Comparison of ENCODE assay signal across 23 cellular contexts in genomic region chr2:44805836-44806235, GRCh38.
DNase-seq lines count a peak whose midpoint lies in the region; ATAC-seq, FAIRE-seq and TF ChIP-seq lines count a peak whose summit lies in the region.
"Had no signal": no experiment of that assay in that cellular context is flagged by ENCODE, and none has a peak within 500 bp of the region (broad histone marks: within the 10 kb centered on the region; RNA-seq: fewer than 3 reads in every experiment).

No MANE protein-coding gene starts in this region.

- no peak overlapping the region for H3K56ac ChIP-seq in H1 (replicated peaks; ENCODE audit: insufficient read length, low read depth, low read length)

- in situ Hi-C loops in HAP-1 (cut with MboI; ENCODE audit: low sequenced_read_pairs): no loop called here

- peak overlapping the region; percentile 55; the same call in 1 of the 2 replicates for H3K18ac ChIP-seq in H1 (ENCODE audit: extremely low read depth, low read length)

- H3K4ac ChIP-seq in H1 (replicated peaks; ENCODE audit: insufficient read length, low read depth, low read length): no peak overlapping the region

- intact Hi-C loops in heart right ventricle (cut with DNase I): no loop called here

- POLR2A ChIA-PET in A549 (lab: Yijun Ruan, JAX) (no interaction called here), H1 (lab: Charles Lee; ENCODE audit: partially characterized antibody) (interaction anchor here (1.6 to 9.8 kb wide), 2 partner anchors 16 to 27 kb away, joined by 5 to 84 read pairs; no protein-coding TSS in a partner anchor)

- no peak overlapping the region for H4K5ac ChIP-seq in H1 (ENCODE audit: insufficient read length, low read depth, low read length)

- H2BK20ac ChIP-seq in H1 (ENCODE audit: low read length): 0 out of 2 replicates have a peak overlapping the region, but pooled peaks have one; percentile 13

- H4K91ac ChIP-seq in H1 (replicated peaks; ENCODE audit: insufficient read length, low read length): no peak overlapping the region

- no peaks in the 10 kb centered on the region for H3K4me1 ChIP-seq in A549
- H3K4me1 ChIP-seq in HAP-1: peaks cover 49% of the 10 kb centered on the region
- H3K4me1 ChIP-seq in H1 (replicated peaks in 1 of 4; ENCODE audit: control insufficient read depth in 3 of 4, insufficient read depth in 4 of 4, low read length in 3 of 4): peaks cover 13 to 34% (median 23%) of the 10 kb centered on the region in 4 experiments; a peak in 6 of 7 replicates
- peaks cover 0 to 20% (median 17%) of the 10 kb centered on the region in 9 donors for H3K4me1 ChIP-seq in heart right ventricle

- no peak overlapping the region for H3K23ac ChIP-seq in H1 (ENCODE audit: insufficient read length)

- H2BK12ac ChIP-seq in H1 (ENCODE audit: low read depth, low read length): peak overlapping the region; percentile 80; the same call in 1 of the 2 replicates

- H3K9me3 ChIP-seq in A549 (no peaks in the 10 kb centered on the region), HAP-1 (no peaks in the 10 kb centered on the region), H1 (ENCODE audit: insufficient read depth in 2 of 2, low read depth in 1 of 2, low read length in 1 of 2) (no peaks in the 10 kb centered on the region), iPS-18c (ENCODE audit: control insufficient read depth, insufficient read depth, low read length) (no peaks in the 10 kb centered on the region), heart right ventricle (no peaks in the 10 kb centered on the region)
- H3K9me3 ChIP-seq: SJCRH30 had no signal

- 0 out of 7 replicates have a peak overlapping the region, but pooled peaks of 1 of the 4 experiments have one; percentile 23 for H3K9ac ChIP-seq in H1 (replicated peaks in 1 of 4; ENCODE audit: extremely low read depth in 1 of 4, low read depth in 3 of 4, low read length in 3 of 4)

- no peak for FAIRE-seq in A549 (lab: Jason Lieb, UNC)
- peak; percentile 48 for FAIRE-seq in H1 (lab: Jason Lieb, UNC)
- FAIRE-seq: GM18507 had no signal

- H2BK15ac ChIP-seq in H1 (ENCODE audit: low read length): no peak overlapping the region

- peaks cover 10% of the 10 kb centered on the region for H3K23me2 ChIP-seq in H1 (ENCODE audit: low read depth, low read length)

- H3K27me3 ChIP-seq in HAP-1 (ENCODE audit: low read depth): no peaks in the 10 kb centered on the region
- peaks cover 0 to 2% (median 0%) of the 10 kb centered on the region in 4 experiments; a peak in 1 of 7 replicates for H3K27me3 ChIP-seq in H1 (replicated peaks in 1 of 4; ENCODE audit: control insufficient read depth in 3 of 4, extremely low read depth in 1 of 4, insufficient read depth in 3 of 4, low read length in 3 of 4)
- H3K27me3 ChIP-seq in heart right ventricle: peaks cover 12 to 100% (median 97%) of the 10 kb centered on the region in 7 donors
- H3K27me3 ChIP-seq: SJCRH30 had no signal

- WGBS in A549 (ENCODE audit: missing lambda C conversion rate): 56% methylated on average over 6 of the region's 6 CpGs
- 13% methylated on average over 6 of the region's 6 CpGs; no CpG with 5 or more reads in 1 of the 2 experiments for WGBS in H1 (ENCODE audit: extremely low coverage in 1 of 2, insufficient coverage in 1 of 2, insufficient read length in 1 of 2, insufficient replicate concordance in 2 of 2, low coverage in 1 of 2, low lambda C conversion rate in 2 of 2, missing lambda C conversion rate in 1 of 2), 2 experiments
- 5 to 9% methylated on average over 6 of the region's 6 CpGs for WGBS in heart right ventricle, 2 donors

- TF ChIP-seq EP300 in A549 (IDR thresholded peaks at IDR 0.05) (no peak), H1 (IDR thresholded peaks at IDR 0.05; ENCODE audit: borderline replicate concordance in 1 of 2, low read depth in 2 of 2, low read length in 2 of 2) (no peak)

- no peak overlapping the region for H3K14ac ChIP-seq in H1 (ENCODE audit: insufficient read length)

- TF ChIP-seq CTCF in A549 (IDR thresholded peaks at IDR 0.05): no peak
- TF ChIP-seq CTCF in H1 (IDR thresholded peaks at IDR 0.05; ENCODE audit: control extremely low read depth in 1 of 3, insufficient read depth in 1 of 3, low read depth in 1 of 3, low read length in 3 of 3): no peak
- TF ChIP-seq CTCF in heart right ventricle (IDR thresholded peaks at IDR 0.05): no peak

- H3K27ac ChIP-seq in A549: no peak overlapping the region
- no peak overlapping the region for H3K27ac ChIP-seq in H1 (ENCODE audit: low read depth, low read length)
- H3K27ac ChIP-seq in heart right ventricle: no peak overlapping the region
- H3K27ac ChIP-seq: PC-9, SJCRH30 had no signal

- H3K4me3 ChIP-seq in A549 (no peak overlapping the region), HAP-1 (peak overlapping the region; percentile 3; the same call in 1 of the 2 replicates), H1 (ENCODE audit: extremely low read depth in 1 of 4, insufficient read depth in 2 of 4, low read depth in 3 of 4, low read length in 4 of 4) (peak overlapping the region in 3 of 4 experiments; percentile 7 to 41 (median 12); a peak in 4 of 8 replicates), iPS-18c (ENCODE audit: insufficient read depth, low read depth, low read length) (peak overlapping the region; percentile 2; the same call in 1 of the 2 replicates), heart right ventricle (no peak overlapping the region)
- H3K4me3 ChIP-seq: PC-9, SJCRH30 had no signal

- H3K79me2 ChIP-seq in H1 (ENCODE audit: control insufficient read depth in 1 of 2, insufficient read depth in 2 of 2, low read length in 2 of 2): no peaks in the 10 kb centered on the region

- no peak overlapping the region for H2AFZ ChIP-seq in H1 (ENCODE audit: low read length)
- H2AFZ ChIP-seq: PC-9 had no signal

- peak in 1 of 2 experiments; percentile 19; a peak in 1 of 6 replicates for ATAC-seq in A549
- ATAC-seq in HG02642 (IDR thresholded peaks at IDR 0.05; ENCODE audit: poor library complexity, unreplicated experiment): no peak
- no peak for ATAC-seq in heart right ventricle
- no peak for ATAC-seq in stimulated activated naive CD8-positive, alpha-beta T cell treated with anti-CD3 and anti-CD28 coated beads, Interleukin-15, Interleukin-2, amounts not matched to agents 100 U/mL and 50 U/mL, for 24 hours
- ATAC-seq: Right ventricle myocardium inferior, SK-N-SH treated with all-trans-retinoic acid at 6 μM for 48 hours had no signal

- CTCF ChIA-PET in A549 (lab: Yijun Ruan, JAX) (interaction anchor here (0.8 to 1.5 kb wide), 2 partner anchors 22 to 326 kb away, joined by 3 read pairs; no protein-coding TSS in a partner anchor), H1 (lab: Charles Lee; ENCODE audit: partially characterized antibody) (interaction anchor here (0.8 to 2.0 kb wide), 8 partner anchors 15 to 504 kb away, joined by 3 to 6 read pairs (median 3); no protein-coding TSS in a partner anchor)

- H3K4me2 ChIP-seq in A549 (no peak overlapping the region), H1 (ENCODE audit: insufficient read depth in 1 of 2, low read depth in 2 of 2, low read length in 2 of 2) (peak overlapping the region; percentile 50 to 85)
- H3K4me2 ChIP-seq: PC-9 had no signal

- no peaks in the 10 kb centered on the region for H3K79me1 ChIP-seq in H1 (ENCODE audit: low read depth, low read length)

- no peak overlapping the region for H2BK120ac ChIP-seq in H1 (replicated peaks; ENCODE audit: low read depth, low read length)

- no peak overlapping the region for H2BK5ac ChIP-seq in H1 (ENCODE audit: low read depth, low read length)

- no peaks in the 10 kb centered on the region for H4K20me1 ChIP-seq in H1 (replicated peaks in 1 of 2; ENCODE audit: control insufficient read depth in 1 of 2, insufficient read depth in 2 of 2, low read length in 2 of 2)

- TF ChIP-seq POLR2A in A549 (IDR thresholded peaks at IDR 0.05; ENCODE audit: low read length) (no peak), H1 (IDR thresholded peaks at IDR 0.05; ENCODE audit: control extremely low read depth in 1 of 2, low read depth in 2 of 2, low read length in 2 of 2) (no peak)

- H2AK5ac ChIP-seq in H1 (ENCODE audit: low read depth, low read length): no peak overlapping the region

- no peak for DNase-seq in A549 (ENCODE audit: low read depth in 1 of 2, low spot score in 1 of 2)
- DNase-seq in HAP-1 (ENCODE audit: low spot score in 2 of 2): peak; percentile 52 to 54
- DNase-seq in H1 (ENCODE audit: low read depth in 1 of 2, low spot score in 2 of 2): no peak
- DNase-seq in stimulated activated CD4-positive, alpha-beta T cell treated with anti-CD3 and anti-CD28 coated beads, Interleukin-4, amount 100 ng/mL, for 4 hours: no peak
- no peak for DNase-seq in heart right ventricle
- DNase-seq in stimulated activated naive CD8-positive, alpha-beta T cell treated with anti-CD3 and anti-CD28 coated beads, Interleukin-15, Interleukin-2, amounts not matched to agents 100 U/mL and 50 U/mL, for 24 hours: no peak
- DNase-seq: 8988T; CD4-positive, CD25-positive, alpha-beta regulatory T cell; DMS153; DND-41; GOT3; NCI-H1092; NCI-H1417 treated with DMSO at 0.1 percent for 48 hours; NCI-H187; NCI-H524; NK-92 treated with Interleukin-12 subunit alpha and Interleukin-12 subunit beta, amount 100 ng/mL, for 24 hours; PC-9; SJCRH30 had no signal

- H3K36me3 ChIP-seq in HAP-1 (replicated peaks) (no peaks in the 10 kb centered on the region), H1 (ENCODE audit: control insufficient read depth in 2 of 4, insufficient read depth in 4 of 4, low read length in 3 of 4) (no peaks in the 10 kb centered on the region), heart right ventricle (no peaks in the 10 kb centered on the region)
- H3K36me3 ChIP-seq: SJCRH30 had no signal

- no peak for TF ChIP-seq RAD21 in A549 (conservative IDR thresholded peaks at IDR 0.05 in 1 of 2, IDR thresholded peaks at IDR 0.05 in 1 of 2)
- TF ChIP-seq RAD21 in H1 (IDR thresholded peaks at IDR 0.05 in 1 of 2, conservative IDR thresholded peaks at IDR 0.05 in 1 of 2; ENCODE audit: low read depth in 2 of 2, low read length in 2 of 2): no peak

- no peak overlapping the region for H4K8ac ChIP-seq in H1 (ENCODE audit: extremely low read depth, insufficient read depth, low read length)

TF ChIP-seq in A549, 52 proteins besides CTCF, POLR2A, EP300 and RAD21:
- TF ChIP-seq NR3C1 (IDR thresholded peaks at IDR 0.05) (no peak), NPAS2 (CRISPR knock-in tag; IDR thresholded peaks at IDR 0.05; ENCODE audit: borderline replicate concordance) (no peak), NFE2L2 (conservative IDR thresholded peaks at IDR 0.05; ENCODE audit: low read length) (no peak), EHMT2 (IDR thresholded peaks at IDR 0.05; ENCODE audit: low read depth) (no peak), CBX8 (IDR thresholded peaks at IDR 0.05) (peak; percentile 66; the same call in 1 of the 2 replicates)

TF ChIP-seq in H1, 55 proteins besides CTCF, POLR2A, EP300 and RAD21 (continues in another document):
- TF ChIP-seq HDAC6 (IDR thresholded peaks at IDR 0.05; ENCODE audit: low read depth, low read length) (no peak), BRCA1 (IDR thresholded peaks at IDR 0.05; ENCODE audit: low read depth, low read length) (no peak), JUND (IDR thresholded peaks at IDR 0.05; ENCODE audit: low read length) (no peak), GTF2F1 (IDR thresholded peaks at IDR 0.05; ENCODE audit: borderline replicate concordance, low read depth, low read length) (no peak), RXRA (IDR thresholded peaks at IDR 0.05; ENCODE audit: insufficient read depth, low read depth, low read length) (no peak), CEBPB (IDR thresholded peaks at IDR 0.05; ENCODE audit: low read depth, low read length) (no peak), TBP (IDR thresholded peaks at IDR 0.05; ENCODE audit: low read depth, low read length) (no peak), SP1 (IDR thresholded peaks at IDR 0.05; ENCODE audit: low read depth, low read length) (no peak)

Comparison
In these comparisons a context has a peak if more than half of its experiments do, and no peak if none do; other contexts are left out.
1. DNase-seq: peak in HAP-1 (2 of 2); none in A549 (0 of 2), H1 (0 of 2), stimulated activated CD4-positive, alpha-beta T cell treated with anti-CD3 and anti-CD28 coated beads, Interleukin-4, amount 100 ng/mL, for 4 hours (0 of 2), heart right ventricle (0 of 2) and stimulated activated naive CD8-positive, alpha-beta T cell treated with anti-CD3 and anti-CD28 coated beads, Interleukin-15, Interleukin-2, amounts not matched to agents 100 U/mL and 50 U/mL, for 24 hours (single experiment).
2. H3K4me3 ChIP-seq: peak in HAP-1 (single experiment), H1 (3 of 4) and iPS-18c (single experiment); none in A549 (single experiment) and heart right ventricle (0 of 10).
3. Of the 18 proteins assayed by ChIP-seq in both H1 and A549: peak only in H1: none; only in A549: CBX8; in both: none; in neither: 17.